1 cellular context compared by ENCODE assay signal in genomic region chr15:80160570-80161156, GRCh38.
TF ChIP-seq lines count a peak whose summit lies in the region.

No MANE protein-coding gene starts in this region.

TF ChIP-seq in K562, 482 proteins besides CTCF, POLR2A, EP300 and RAD21 (continued from another document and continues in another):
- TF ChIP-seq ZNF639 (CRISPR knock-in tag; conservative IDR thresholded peaks at IDR 0.05 in 1 of 2, IDR thresholded peaks at IDR 0.05 in 1 of 2) = peak in 1 of 2 experiments; percentile 93; a peak in 2 of 4 replicates
- no peak for TF ChIP-seq MXD1 (CRISPR knock-in tag; IDR thresholded peaks at IDR 0.05; ENCODE audit: borderline replicate concordance, poor library complexity, severe bottlenecking)
- peak; percentile 83; the same call in 1 of the 2 replicates for TF ChIP-seq CLOCK (CRISPR knock-in tag; IDR thresholded peaks at IDR 0.05; ENCODE audit: borderline replicate concordance)
- TF ChIP-seq SAP30 (IDR thresholded peaks at IDR 0.05; ENCODE audit: borderline replicate concordance, insufficient read depth, low read depth, low read length, poor library complexity, severe bottlenecking) = no peak
- TF ChIP-seq TFAP4 (CRISPR knock-in tag; IDR thresholded peaks at IDR 0.05; ENCODE audit: borderline replicate concordance) = peak; percentile 37; the same call in 1 of the 2 replicates
- TF ChIP-seq USF1 (CRISPR knock-in tag; IDR thresholded peaks at IDR 0.05) = peak; percentile 82
- no peak for TF ChIP-seq TSC22D4 (tag; IDR thresholded peaks at IDR 0.05)
- no peak for TF ChIP-seq ZNF778 (CRISPR knock-in tag; IDR thresholded peaks at IDR 0.05)
- no peak for TF ChIP-seq ZSCAN32 (CRISPR knock-in tag; IDR thresholded peaks at IDR 0.05)
- peak; percentile 24; the same call in 1 of the 2 replicates for TF ChIP-seq ZBTB2 (IDR thresholded peaks at IDR 0.05)
- 0 out of 2 replicates have a peak, but pooled peaks have one; percentile 14 for TF ChIP-seq HCFC1 (IDR thresholded peaks at IDR 0.05; ENCODE audit: low read depth, low read length)
- TF ChIP-seq ZNF274 (IDR thresholded peaks at IDR 0.05; ENCODE audit: borderline replicate concordance, low read depth, low read length) = no peak
- no peak for TF ChIP-seq NFIC (IDR thresholded peaks at IDR 0.05)
- TF ChIP-seq MEIS2 (IDR thresholded peaks at IDR 0.05; ENCODE audit: partially characterized antibody) = peak; percentile 25
- no peak for TF ChIP-seq ZNF232 (CRISPR knock-in tag; IDR thresholded peaks at IDR 0.05)
- TF ChIP-seq KAT7 (CRISPR knock-in tag; IDR thresholded peaks at IDR 0.05; ENCODE audit: borderline replicate concordance) = 0 out of 2 replicates have a peak, but pooled peaks have one; percentile 49
- TF ChIP-seq THRB (CRISPR knock-in tag; conservative IDR thresholded peaks at IDR 0.05) = 0 out of 2 replicates have a peak, but pooled peaks have one; percentile 81
- TF ChIP-seq SLC30A9 (CRISPR knock-in tag; IDR thresholded peaks at IDR 0.05) = no peak
- TF ChIP-seq MAFF (IDR thresholded peaks at IDR 0.05; ENCODE audit: low read length) = peak; percentile 96
- no peak for TF ChIP-seq FOXP4 (CRISPR knock-in tag; IDR thresholded peaks at IDR 0.05; ENCODE audit: borderline replicate concordance)
- no peak for TF ChIP-seq ZNF740 (CRISPR knock-in tag; IDR thresholded peaks at IDR 0.05)
- peak in 1 of 2 experiments; percentile 58; a peak in 1 of 4 replicates for TF ChIP-seq ZNF740 (tag; IDR thresholded peaks at IDR 0.05)
- no peak for TF ChIP-seq EZH2 (IDR thresholded peaks at IDR 0.05; ENCODE audit: borderline replicate concordance, low read depth, low read length)
- peak; percentile 79 for TF ChIP-seq PKNOX1 (IDR thresholded peaks at IDR 0.05)
- no peak for TF ChIP-seq ZNF511 (CRISPR knock-in tag; IDR thresholded peaks at IDR 0.05)
- TF ChIP-seq BRD9 (IDR thresholded peaks at IDR 0.05; ENCODE audit: low read depth, partially characterized antibody) = no peak
- TF ChIP-seq STAG1 (CRISPR knock-in tag; IDR thresholded peaks at IDR 0.05; ENCODE audit: borderline replicate concordance) = no peak
- no peak for TF ChIP-seq PTTG1 (tag; IDR thresholded peaks at IDR 0.05; ENCODE audit: low read depth)
- no peak for TF ChIP-seq BRF1 (IDR thresholded peaks at IDR 0.05; ENCODE audit: borderline replicate concordance, extremely low read depth, insufficient read length)
- TF ChIP-seq ZNF707 (CRISPR knock-in tag; conservative IDR thresholded peaks at IDR 0.05) = no peak
- no peak for TF ChIP-seq NFXL1 (CRISPR knock-in tag; IDR thresholded peaks at IDR 0.05)
- TF ChIP-seq ZNF695 (CRISPR knock-in tag; IDR thresholded peaks at IDR 0.05) = no peak
- 0 out of 2 replicates have a peak, but pooled peaks have one; percentile 20 for TF ChIP-seq E4F1 (CRISPR knock-in tag; IDR thresholded peaks at IDR 0.05; ENCODE audit: borderline replicate concordance)
- TF ChIP-seq ZFP91 (CRISPR knock-in tag; IDR thresholded peaks at IDR 0.05) = no peak
- no peak for TF ChIP-seq RUNX1 (IDR thresholded peaks at IDR 0.05; ENCODE audit: low read depth)
- no peak for TF ChIP-seq TCFL5 (CRISPR knock-in tag; conservative IDR thresholded peaks at IDR 0.05)
- peak; percentile 69 for TF ChIP-seq FOSL1 (tag; conservative IDR thresholded peaks at IDR 0.05)
